Comparison of ENCODE assay signal across 1 cellular context in the genomic region with DNA sequence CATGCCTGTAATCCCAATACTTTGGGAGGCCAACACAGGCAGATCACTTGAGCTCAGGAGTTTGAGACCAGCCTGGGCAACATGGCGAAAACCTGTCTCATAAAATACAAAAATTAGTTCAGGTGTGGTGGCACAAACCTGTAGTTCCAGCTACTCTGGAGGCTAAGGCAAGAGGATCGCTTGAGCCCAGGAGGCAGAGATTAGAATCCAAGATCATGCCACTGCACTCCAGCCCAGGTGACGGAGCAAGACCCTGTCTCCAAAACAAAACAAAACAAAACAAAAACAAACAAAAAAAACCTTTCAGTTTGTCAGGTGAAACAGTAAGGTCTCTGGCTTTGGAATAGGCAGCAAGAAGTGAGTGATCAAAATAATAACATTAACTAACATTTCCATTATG.
TF ChIP-seq lines count a peak whose summit lies in the region.

No MANE protein-coding gene starts in this region.

TF ChIP-seq in SK-N-SH, 30 proteins besides CTCF, POLR2A, EP300 and RAD21 (continued from another document):
- TF ChIP-seq, protein P1, sequence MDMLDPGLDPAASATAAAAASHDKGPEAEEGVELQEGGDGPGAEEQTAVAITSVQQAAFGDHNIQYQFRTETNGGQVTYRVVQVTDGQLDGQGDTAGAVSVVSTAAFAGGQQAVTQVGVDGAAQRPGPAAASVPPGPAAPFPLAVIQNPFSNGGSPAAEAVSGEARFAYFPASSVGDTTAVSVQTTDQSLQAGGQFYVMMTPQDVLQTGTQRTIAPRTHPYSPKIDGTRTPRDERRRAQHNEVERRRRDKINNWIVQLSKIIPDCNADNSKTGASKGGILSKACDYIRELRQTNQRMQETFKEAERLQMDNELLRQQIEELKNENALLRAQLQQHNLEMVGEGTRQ (IDR thresholded peaks at IDR 0.05; ENCODE audit: borderline replicate concordance, low read depth, low read length), result no peak
- TF ChIP-seq SIN3A (IDR thresholded peaks at IDR 0.05; ENCODE audit: borderline replicate concordance, low read depth, low read length), result no peak
- TF ChIP-seq, protein P2, sequence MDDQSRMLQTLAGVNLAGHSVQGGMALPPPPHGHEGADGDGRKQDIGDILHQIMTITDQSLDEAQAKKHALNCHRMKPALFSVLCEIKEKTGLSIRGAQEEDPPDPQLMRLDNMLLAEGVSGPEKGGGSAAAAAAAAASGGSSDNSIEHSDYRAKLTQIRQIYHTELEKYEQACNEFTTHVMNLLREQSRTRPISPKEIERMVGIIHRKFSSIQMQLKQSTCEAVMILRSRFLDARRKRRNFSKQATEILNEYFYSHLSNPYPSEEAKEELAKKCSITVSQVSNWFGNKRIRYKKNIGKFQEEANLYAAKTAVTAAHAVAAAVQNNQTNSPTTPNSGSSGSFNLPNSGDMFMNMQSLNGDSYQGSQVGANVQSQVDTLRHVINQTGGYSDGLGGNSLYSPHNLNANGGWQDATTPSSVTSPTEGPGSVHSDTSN (IDR thresholded peaks at IDR 0.05), result no peak
